8 cellular contexts compared by ENCODE assay signal in the genomic region with DNA sequence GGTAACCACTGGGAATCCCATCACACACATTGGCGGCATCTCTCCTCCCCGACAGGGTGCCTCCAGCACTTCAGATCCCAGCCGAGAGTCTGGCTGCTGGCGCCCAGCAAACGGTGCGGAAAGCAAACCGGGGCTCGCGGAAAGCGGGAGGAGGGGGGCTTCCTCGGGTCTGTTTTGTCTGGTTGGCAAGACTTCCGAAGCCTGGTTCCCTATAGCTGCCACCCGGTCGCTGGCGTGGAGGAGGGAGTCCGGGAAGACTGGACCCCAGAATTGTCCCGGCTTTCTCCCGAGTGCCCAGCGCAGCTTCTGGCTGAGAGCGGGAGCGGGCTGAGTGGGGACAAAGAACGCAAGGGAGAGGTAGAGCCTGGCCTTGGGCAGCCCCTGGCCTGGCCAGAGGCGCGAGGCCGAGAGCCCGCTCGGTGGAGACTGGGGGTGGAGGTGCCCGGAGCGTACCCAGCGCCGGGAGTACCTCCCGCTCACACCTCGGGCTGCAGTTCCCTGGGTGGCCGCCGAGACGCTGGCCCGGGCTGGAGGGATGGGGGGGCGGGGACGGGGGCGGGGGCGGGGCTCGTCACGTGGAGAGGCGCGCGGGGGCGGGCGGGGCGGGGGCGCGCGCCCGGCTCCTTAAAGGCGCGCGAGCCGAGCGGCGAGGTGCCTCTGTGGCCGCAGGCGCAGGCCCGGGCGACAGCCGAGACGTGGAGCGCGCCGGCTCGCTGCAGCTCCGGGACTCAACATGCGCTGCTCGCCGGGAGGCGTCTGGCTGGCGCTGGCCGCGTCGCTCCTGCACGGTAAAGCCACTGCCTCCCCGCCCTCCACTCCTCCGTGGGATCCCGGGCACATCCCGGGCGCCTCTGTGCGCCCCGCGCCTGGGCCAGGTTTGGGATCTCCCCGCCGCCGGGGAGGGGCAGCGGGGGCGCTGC. TPM values are rescaled to one million over a fixed set of nuclear protein-coding genes. Genes with fewer than 3 reads are reported as not detected.
DNase-seq lines count a peak whose midpoint lies in the region; ATAC-seq and TF ChIP-seq lines count a peak whose summit lies in the region.

CHRNA7 (plus strand) TSS at position 654 of the 920 bp plus-strand sequence; CDS start at position 734, 80 bp downstream.

- DNase-seq in C1 segment of cervical spinal cord (lab: John Stamatoyannopoulos, UW): peak in 12 of 14 donors; percentile 17 to 67 (median 42)
- peak; percentile 60 for DNase-seq in SKM-1 (lab: John Stamatoyannopoulos, UW; ENCODE audit: unreplicated experiment)
- no peak for DNase-seq in effector memory CD8-positive, alpha-beta T cell
- no peak for DNase-seq in memory B cell (ENCODE audit: low spot score in 2 of 2)
- DNase-seq in suprapubic skin (ENCODE audit: low spot score in 2 of 2): peak in 1 of 2 donors; percentile 62
- no peak for DNase-seq in NCI-H2029 (lab: John Stamatoyannopoulos, UW)

- TF ChIP-seq EP300 in suprapubic skin (IDR thresholded peaks at IDR 0.05): no peak

- H3K4me1 Mint-ChIP-seq in effector memory CD8-positive, alpha-beta T cell (ENCODE audit: low read depth in 2 of 2): peaks cover 0 to 2% of the 10 kb centered on the region in 2 donors
- H3K4me1 Mint-ChIP-seq in memory B cell: peaks cover 2% of the 10 kb centered on the region

- H3K4me3 ChIP-seq in HUES6 (ENCODE audit: low read depth, low read length) (peak within 1 kb of the TSS; percentile 85), suprapubic skin (peak within 1 kb of the TSS; percentile 77)

- H3K27me3 ChIP-seq in HUES6 (ENCODE audit: control insufficient read depth, insufficient read depth, low read length) (peaks cover 38% of the 10 kb centered on the region), suprapubic skin (peaks cover 48% of the 10 kb centered on the region)

- H3K36me3 Mint-ChIP-seq in effector memory CD8-positive, alpha-beta T cell (ENCODE audit: insufficient read depth): no peaks in the 10 kb centered on the region
- H3K36me3 Mint-ChIP-seq in memory B cell: no peaks in the 10 kb centered on the region

- H3K4me1 ChIP-seq in HUES6 (ENCODE audit: control insufficient read depth, insufficient read depth, low read length): peaks cover 9% of the 10 kb centered on the region; the same call in 1 of the 2 replicates
- peaks cover 23% of the 10 kb centered on the region for H3K4me1 ChIP-seq in suprapubic skin

- H3K9me3 ChIP-seq in HUES6 (ENCODE audit: control insufficient read depth, insufficient read depth, low read depth, low read length): no peaks in the 10 kb centered on the region
- H3K9me3 ChIP-seq in suprapubic skin: no peaks in the 10 kb centered on the region

- peak in 1 of 2 donors; percentile 49 for TF ChIP-seq CTCF in suprapubic skin (IDR thresholded peaks at IDR 0.05)

- no peak within 1 kb of the TSS for H3K27ac Mint-ChIP-seq in effector memory CD8-positive, alpha-beta T cell
- no peak within 1 kb of the TSS for H3K27ac Mint-ChIP-seq in memory B cell

- H3K4me3 Mint-ChIP-seq in effector memory CD8-positive, alpha-beta T cell: peak within 1 kb of the TSS; percentile 68
- H3K4me3 Mint-ChIP-seq in memory B cell: peak within 1 kb of the TSS; percentile 72

- ATAC-seq in GM18861 (IDR thresholded peaks at IDR 0.05; ENCODE audit: unreplicated experiment) (peak; percentile 49), memory B cell (ENCODE audit: low read depth) (no peak)
- no peak for ATAC-seq in effector memory CD8-positive, alpha-beta T cell (replicated peaks)

- H3K9ac ChIP-seq in HUES6 (ENCODE audit: low read length): peak within 1 kb of the TSS; percentile 70

- WGBS in suprapubic skin: 0% methylated on average over 12 of the region's 92 CpGs

- H3K36me3 ChIP-seq in HUES6 (ENCODE audit: control insufficient read depth, insufficient read depth, low read length): no peaks in the 10 kb centered on the region
- no peaks in the 10 kb centered on the region for H3K36me3 ChIP-seq in suprapubic skin

- TF ChIP-seq POLR2A in suprapubic skin (IDR thresholded peaks at IDR 0.05): no peak

- no peak within 1 kb of the TSS for H3K27ac ChIP-seq in HUES6 (ENCODE audit: low read depth, low read length)
- H3K27ac ChIP-seq in suprapubic skin: no peak within 1 kb of the TSS

- no peaks in the 10 kb centered on the region for H3K9me3 Mint-ChIP-seq in effector memory CD8-positive, alpha-beta T cell
- no peaks in the 10 kb centered on the region for H3K9me3 Mint-ChIP-seq in memory B cell

- peaks cover 47 to 72% of the 10 kb centered on the region in 2 donors for H3K27me3 Mint-ChIP-seq in effector memory CD8-positive, alpha-beta T cell
- peaks cover 16% of the 10 kb centered on the region for H3K27me3 Mint-ChIP-seq in memory B cell

RNA-seq across cellular contexts. Expression of gene CHRNA7, which starts in this region (rescaled TPM):
- 1 to 10 TPM in 3 of 4 donors, under 1 TPM in 1; 0.23 to 6.1 (median 1.3) TPM for total RNA-seq in suprapubic skin

Comparison
In these comparisons a context has a peak if more than half of its experiments do, and no peak if none do; other contexts are left out.
1. DNase-seq: peak in C1 segment of cervical spinal cord (12 of 14) and SKM-1 (single experiment); none in effector memory CD8-positive, alpha-beta T cell (0 of 3), memory B cell (0 of 2) and NCI-H2029 (single experiment).